Comparison of ENCODE assay signal across 1 cellular context in the genomic region with DNA sequence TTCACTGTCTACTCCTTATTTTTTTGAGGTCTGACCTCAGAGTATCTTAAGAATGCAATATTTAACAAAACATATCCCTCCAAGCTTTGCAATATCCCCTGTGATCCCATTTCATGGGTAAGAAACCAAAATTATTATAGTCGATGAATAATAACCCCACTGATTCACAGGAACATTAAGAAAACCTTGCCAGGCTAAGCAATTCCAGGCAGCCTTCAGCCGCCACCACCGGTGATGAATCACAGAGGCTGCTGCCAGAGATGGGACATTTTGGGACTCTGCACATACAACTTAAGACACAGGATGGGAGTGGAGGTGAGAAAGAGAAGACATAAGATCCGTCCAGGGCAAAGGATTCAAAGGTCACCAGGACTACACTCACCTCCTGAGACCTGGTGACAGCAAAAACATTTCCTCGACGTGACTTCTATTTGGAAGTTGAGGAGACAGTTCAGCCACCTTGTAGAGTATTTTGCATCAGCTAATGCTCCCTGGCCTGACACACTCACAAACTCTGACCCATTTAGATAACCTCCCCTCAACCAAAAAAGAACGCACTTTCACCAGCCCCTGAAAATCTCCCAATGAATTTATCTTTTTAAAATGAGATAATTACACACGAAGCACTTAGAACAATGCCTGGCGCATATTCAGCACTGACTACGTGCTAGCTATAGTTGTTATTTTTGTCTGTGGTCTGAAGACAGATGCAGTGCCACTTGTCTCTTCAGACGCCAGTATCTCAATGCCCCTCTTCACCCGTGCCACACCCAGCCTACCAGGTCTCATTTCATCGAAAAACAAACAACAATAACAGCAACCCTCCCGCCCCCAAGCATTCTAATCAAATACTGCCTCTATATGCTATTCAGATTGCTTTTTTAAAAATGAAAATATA.
TF ChIP-seq lines count a peak whose summit lies in the region.

No MANE protein-coding gene starts in this region.

TF ChIP-seq in GM23338, 12 proteins besides CTCF, POLR2A, EP300 and RAD21 (continued from another document):
- TF ChIP-seq, protein P1, sequence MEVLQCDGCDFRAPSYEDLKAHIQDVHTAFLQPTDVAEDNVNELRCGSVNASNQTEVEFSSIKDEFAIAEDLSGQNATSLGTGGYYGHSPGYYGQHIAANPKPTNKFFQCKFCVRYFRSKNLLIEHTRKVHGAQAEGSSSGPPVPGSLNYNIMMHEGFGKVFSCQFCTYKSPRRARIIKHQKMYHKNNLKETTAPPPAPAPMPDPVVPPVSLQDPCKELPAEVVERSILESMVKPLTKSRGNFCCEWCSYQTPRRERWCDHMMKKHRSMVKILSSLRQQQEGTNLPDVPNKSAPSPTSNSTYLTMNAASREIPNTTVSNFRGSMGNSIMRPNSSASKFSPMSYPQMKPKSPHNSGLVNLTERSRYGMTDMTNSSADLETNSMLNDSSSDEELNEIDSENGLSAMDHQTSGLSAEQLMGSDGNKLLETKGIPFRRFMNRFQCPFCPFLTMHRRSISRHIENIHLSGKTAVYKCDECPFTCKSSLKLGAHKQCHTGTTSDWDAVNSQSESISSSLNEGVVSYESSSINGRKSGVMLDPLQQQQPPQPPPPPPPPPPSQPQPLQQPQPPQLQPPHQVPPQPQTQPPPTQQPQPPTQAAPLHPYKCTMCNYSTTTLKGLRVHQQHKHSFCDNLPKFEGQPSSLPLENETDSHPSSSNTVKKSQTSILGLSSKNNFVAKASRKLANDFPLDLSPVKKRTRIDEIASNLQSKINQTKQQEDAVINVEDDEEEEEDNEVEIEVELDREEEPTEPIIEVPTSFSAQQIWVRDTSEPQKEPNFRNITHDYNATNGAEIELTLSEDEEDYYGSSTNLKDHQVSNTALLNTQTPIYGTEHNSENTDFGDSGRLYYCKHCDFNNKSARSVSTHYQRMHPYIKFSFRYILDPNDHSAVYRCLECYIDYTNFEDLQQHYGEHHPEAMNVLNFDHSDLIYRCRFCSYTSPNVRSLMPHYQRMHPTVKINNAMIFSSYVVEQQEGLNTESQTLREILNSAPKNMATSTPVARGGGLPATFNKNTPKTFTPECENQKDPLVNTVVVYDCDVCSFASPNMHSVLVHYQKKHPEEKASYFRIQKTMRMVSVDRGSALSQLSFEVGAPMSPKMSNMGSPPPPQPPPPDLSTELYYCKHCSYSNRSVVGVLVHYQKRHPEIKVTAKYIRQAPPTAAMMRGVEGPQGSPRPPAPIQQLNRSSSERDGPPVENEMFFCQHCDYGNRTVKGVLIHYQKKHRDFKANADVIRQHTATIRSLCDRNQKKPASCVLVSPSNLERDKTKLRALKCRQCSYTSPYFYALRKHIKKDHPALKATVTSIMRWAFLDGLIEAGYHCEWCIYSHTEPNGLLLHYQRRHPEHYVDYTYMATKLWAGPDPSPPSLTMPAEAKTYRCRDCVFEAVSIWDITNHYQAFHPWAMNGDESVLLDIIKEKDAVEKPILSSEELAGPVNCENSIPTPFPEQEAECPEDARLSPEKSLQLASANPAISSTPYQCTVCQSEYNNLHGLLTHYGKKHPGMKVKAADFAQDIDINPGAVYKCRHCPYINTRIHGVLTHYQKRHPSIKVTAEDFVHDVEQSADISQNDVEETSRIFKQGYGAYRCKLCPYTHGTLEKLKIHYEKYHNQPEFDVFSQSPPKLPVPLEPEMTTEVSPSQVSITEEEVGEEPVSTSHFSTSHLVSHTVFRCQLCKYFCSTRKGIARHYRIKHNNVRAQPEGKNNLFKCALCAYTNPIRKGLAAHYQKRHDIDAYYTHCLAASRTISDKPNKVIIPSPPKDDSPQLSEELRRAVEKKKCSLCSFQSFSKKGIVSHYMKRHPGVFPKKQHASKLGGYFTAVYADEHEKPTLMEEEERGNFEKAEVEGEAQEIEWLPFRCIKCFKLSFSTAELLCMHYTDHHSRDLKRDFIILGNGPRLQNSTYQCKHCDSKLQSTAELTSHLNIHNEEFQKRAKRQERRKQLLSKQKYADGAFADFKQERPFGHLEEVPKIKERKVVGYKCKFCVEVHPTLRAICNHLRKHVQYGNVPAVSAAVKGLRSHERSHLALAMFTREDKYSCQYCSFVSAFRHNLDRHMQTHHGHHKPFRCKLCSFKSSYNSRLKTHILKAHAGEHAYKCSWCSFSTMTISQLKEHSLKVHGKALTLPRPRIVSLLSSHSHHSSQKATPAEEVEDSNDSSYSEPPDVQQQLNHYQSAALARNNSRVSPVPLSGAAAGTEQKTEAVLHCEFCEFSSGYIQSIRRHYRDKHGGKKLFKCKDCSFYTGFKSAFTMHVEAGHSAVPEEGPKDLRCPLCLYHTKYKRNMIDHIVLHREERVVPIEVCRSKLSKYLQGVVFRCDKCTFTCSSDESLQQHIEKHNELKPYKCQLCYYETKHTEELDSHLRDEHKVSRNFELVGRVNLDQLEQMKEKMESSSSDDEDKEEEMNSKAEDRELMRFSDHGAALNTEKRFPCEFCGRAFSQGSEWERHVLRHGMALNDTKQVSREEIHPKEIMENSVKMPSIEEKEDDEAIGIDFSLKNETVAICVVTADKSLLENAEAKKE (CRISPR knock-in tag; IDR thresholded peaks at IDR 0.05): no peak
